Comparison of ENCODE assay signal across 16 cellular contexts in the genomic region with DNA sequence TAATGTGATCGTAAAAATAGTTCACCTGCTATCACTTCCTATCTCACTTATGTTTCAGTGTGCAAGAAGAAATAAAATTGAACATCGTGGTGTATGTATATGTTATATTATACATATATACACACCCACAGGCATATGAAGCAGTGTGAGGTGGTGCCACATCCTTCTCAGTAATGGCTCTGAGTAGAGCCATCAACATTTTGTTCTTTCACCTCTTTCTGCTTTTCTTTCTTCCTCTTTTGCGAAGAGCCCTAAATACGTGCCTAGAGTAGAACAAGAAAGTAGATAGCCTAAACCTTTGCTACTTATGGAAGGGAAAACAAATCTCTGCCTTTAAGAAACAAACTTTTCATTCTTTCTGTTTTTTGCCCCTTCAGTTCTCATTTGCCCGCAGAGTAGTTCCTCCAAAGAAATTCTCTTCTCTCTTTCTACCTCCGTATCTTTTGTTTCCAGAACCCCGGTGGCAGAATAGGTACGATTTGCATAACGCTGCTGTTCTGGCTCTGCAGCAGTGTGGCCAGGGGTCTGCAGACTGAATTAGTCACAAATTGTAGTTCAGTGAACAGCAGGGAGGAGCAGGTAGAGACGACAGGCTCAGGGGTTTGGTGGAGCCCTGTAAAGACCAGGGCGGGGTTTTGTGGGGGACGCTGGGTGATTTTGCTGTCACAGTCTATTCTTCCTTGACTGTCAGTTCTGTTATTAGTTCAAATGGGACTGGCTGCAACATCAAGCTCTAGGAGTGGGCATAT. TPM values are rescaled to one million over a fixed set of nuclear protein-coding genes. Genes with fewer than 3 reads are reported as not detected.
DNase-seq lines count a peak whose midpoint lies in the region; ATAC-seq and TF ChIP-seq lines count a peak whose summit lies in the region.
"Had no signal": no experiment of that assay in that cellular context is flagged by ENCODE, and none has a peak within 500 bp of the region (broad histone marks: within the 10 kb centered on the region; RNA-seq: fewer than 3 reads in every experiment).

No MANE protein-coding gene starts in this region.

- H3K9me3 ChIP-seq in iPS-20b (ENCODE audit: insufficient read depth, low read depth, low read length) = peaks cover 12% of the 10 kb centered on the region
- H3K9me3 ChIP-seq in CD4-positive, alpha-beta T cell (ENCODE audit: control insufficient read depth, low read length) = no peaks in the 10 kb centered on the region

- no peaks in the 10 kb centered on the region for H3K36me3 Mint-ChIP-seq in CD4-positive, alpha-beta T cell (ENCODE audit: low read depth)

- no peak overlapping the region for H3K4me3 Mint-ChIP-seq in CD4-positive, alpha-beta T cell

- DNase-seq in ELF-1 (ENCODE audit: low read depth, low spot score) (peak; percentile 45), NOMO-1 (lab: John Stamatoyannopoulos, UW; ENCODE audit: unreplicated experiment in 2 of 2) (peak; percentile 12 to 28), cerebellar nuclear complex (lab: John Stamatoyannopoulos, UW) (no peak)
- DNase-seq in CD4-positive, alpha-beta T cell = no peak
- DNase-seq in activated CD8-positive, alpha-beta memory T cell treated with anti-CD3 and anti-CD28 coated beads, Interleukin-2, amount 50 U/mL, for 48 hours = no peak
- DNase-seq: ACHN; activated CD4-positive, alpha-beta T cell treated with anti-CD3 and anti-CD28 coated beads, Interleukin-2, amount 50 U/mL, for 4 hours; aorta; NCI-H2081 treated with DMSO at 0.1 percent for 48 hours; SHP77 treated with DMSO at 0.1 percent for 48 hours had no signal

- H3K27me3 ChIP-seq in iPS-20b (ENCODE audit: insufficient read depth, low read length) = no peaks in the 10 kb centered on the region
- no peaks in the 10 kb centered on the region for H3K27me3 ChIP-seq in CD4-positive, alpha-beta T cell (ENCODE audit: control insufficient read depth, insufficient read depth, low read length)

- H3K27me3 Mint-ChIP-seq in CD4-positive, alpha-beta T cell = peaks cover 6% of the 10 kb centered on the region

- H3K4me3 ChIP-seq in iPS-20b (ENCODE audit: low read length) = peak overlapping the region; percentile 38; the same call in 1 of the 2 replicates
- H3K4me3 ChIP-seq: lung, skin epidermis had no signal

- no peaks in the 10 kb centered on the region; the same call in 1 of the 2 replicates for H3K4me1 ChIP-seq in iPS-20b (ENCODE audit: insufficient read depth, low read length)

- no peak for TF ChIP-seq CTCF in CD4-positive, alpha-beta T cell (IDR thresholded peaks at IDR 0.05)

- H3K36me3 ChIP-seq in iPS-20b (ENCODE audit: insufficient read depth, low read depth, low read length) = no peaks in the 10 kb centered on the region

- no peaks in the 10 kb centered on the region for H3K4me1 Mint-ChIP-seq in CD4-positive, alpha-beta T cell (ENCODE audit: low read depth)

- intact Hi-C loops in CD4-positive, alpha-beta T cell (cut with DNase I, micrococcal nuclease) = no loop called here

- ATAC-seq in GM21529 (IDR thresholded peaks at IDR 0.05; ENCODE audit: unreplicated experiment) (peak; percentile 77), GM21723 (IDR thresholded peaks at IDR 0.05; ENCODE audit: unreplicated experiment) (no peak)
- no peak for ATAC-seq in CD4-positive, alpha-beta T cell (ENCODE audit: poor library complexity)

- peak overlapping the region; percentile 22; the same call in 1 of the 2 replicates for H3K9ac ChIP-seq in iPS-20b (ENCODE audit: low read depth, low read length)

- POLR2A ChIA-PET in CD4-positive, alpha-beta T cell (lab: Charles Lee) = no interaction called here

- CTCF ChIA-PET in CD4-positive, alpha-beta T cell (lab: Charles Lee) = no interaction called here

- no peak overlapping the region for H3K27ac Mint-ChIP-seq in CD4-positive, alpha-beta T cell
- H3K27ac Mint-ChIP-seq: activated T-helper 2 cell treated with anti-CD3 and anti-CD28 coated beads, Interferon-gamma antibody, Interleukin-2, Interleukin-4, amounts not matched to agents 10 μg/mL and 5 μg/mL and 100 μg/mL, durations not matched to agents 14 hours and 24 hours and 36 hours had no signal

- no peaks in the 10 kb centered on the region for H3K9me3 Mint-ChIP-seq in CD4-positive, alpha-beta T cell
- H3K9me3 Mint-ChIP-seq: activated T-helper 2 cell treated with anti-CD3 and anti-CD28 coated beads, Interferon-gamma antibody, Interleukin-2, Interleukin-4, amounts not matched to agents 10 μg/mL and 5 μg/mL and 100 μg/mL, durations not matched to agents 14 hours and 24 hours and 36 hours had no signal

- H3K27ac ChIP-seq in iPS-20b (ENCODE audit: low read length) = no peak overlapping the region
- no peak overlapping the region for H3K27ac ChIP-seq in CD4-positive, alpha-beta T cell (ENCODE audit: low read depth, low read length)
- H3K27ac ChIP-seq: skin epidermis had no signal

RNA-seq across cellular contexts. Expression of gene PJA2, which starts 40.5 kb away (rescaled TPM):
- 10 to 100 TPM; 88.8 to 92.9 TPM for total RNA-seq in CD4-positive, alpha-beta T cell

Comparison
In these comparisons a context has a peak if more than half of its experiments do, and no peak if none do; other contexts are left out.
1. DNase-seq: peak in ELF-1 (single experiment) and NOMO-1 (2 of 2); none in CD4-positive, alpha-beta T cell (0 of 10), activated CD8-positive, alpha-beta memory T cell treated with anti-CD3 and anti-CD28 coated beads, Interleukin-2, amount 50 U/mL, for 48 hours (single experiment) and cerebellar nuclear complex (0 of 2).